ENCODE assay signal across 1 cellular context in genomic region chr1:65476327-65476726, GRCh38.
A peak's percentile ranks its signal among the peaks of the same experiment; 100 is the strongest.
TF ChIP-seq lines count a peak whose summit lies in the region.

No MANE protein-coding gene starts in this region.

TF ChIP-seq in HepG2, 621 proteins besides CTCF, POLR2A, EP300 and RAD21 (continued from another document and continues in another):
- no peak for TF ChIP-seq ZBTB33 (CRISPR knock-in tag; IDR thresholded peaks at IDR 0.05)
- no peak for TF ChIP-seq SP2 (CRISPR knock-in tag; IDR thresholded peaks at IDR 0.05)
- no peak for TF ChIP-seq DBP (CRISPR knock-in tag; IDR thresholded peaks at IDR 0.05; ENCODE audit: not compliant biosample characterization)
- no peak for TF ChIP-seq GFI1 (CRISPR knock-in tag; IDR thresholded peaks at IDR 0.05; ENCODE audit: borderline replicate concordance)
- TF ChIP-seq CEBPG (CRISPR knock-in tag; IDR thresholded peaks at IDR 0.05): no peak
- no peak for TF ChIP-seq NFKBIZ (CRISPR knock-in tag; IDR thresholded peaks at IDR 0.05)
- no peak for TF ChIP-seq PBX2 (CRISPR knock-in tag; IDR thresholded peaks at IDR 0.05)
- TF ChIP-seq ZSCAN9 (CRISPR knock-in tag; IDR thresholded peaks at IDR 0.05; ENCODE audit: borderline replicate concordance): no peak
- no peak for TF ChIP-seq SRSF4 (IDR thresholded peaks at IDR 0.05; ENCODE audit: low read depth, low read length, poor library complexity, severe bottlenecking)
- TF ChIP-seq SRSF1 (optimal IDR thresholded peaks at IDR 0.05; ENCODE audit: low read depth, low read length): no peak
- no peak for TF ChIP-seq ZNF350 (CRISPR knock-in tag; IDR thresholded peaks at IDR 0.05; ENCODE audit: borderline replicate concordance, low read depth)
- no peak for TF ChIP-seq GLI4 (CRISPR knock-in tag; IDR thresholded peaks at IDR 0.05; ENCODE audit: borderline replicate concordance)
- no peak for TF ChIP-seq ETS1 (CRISPR knock-in tag; IDR thresholded peaks at IDR 0.05)
- TF ChIP-seq ZNF549 (CRISPR knock-in tag; IDR thresholded peaks at IDR 0.05): no peak
- no peak for TF ChIP-seq PTBP1 (IDR thresholded peaks at IDR 0.05; ENCODE audit: low read depth, low read length, poor library complexity, severe bottlenecking)
- TF ChIP-seq ZNF891 (CRISPR knock-in tag; IDR thresholded peaks at IDR 0.05): no peak
- TF ChIP-seq RBM39 (IDR thresholded peaks at IDR 0.05; ENCODE audit: low read depth, low read length, poor library complexity, severe bottlenecking): no peak
- peak; percentile 82 for TF ChIP-seq ISL2 (CRISPR knock-in tag; IDR thresholded peaks at IDR 0.05)
- TF ChIP-seq ZNF33B (CRISPR knock-in tag; IDR thresholded peaks at IDR 0.05): no peak
- TF ChIP-seq THYN1 (CRISPR knock-in tag; IDR thresholded peaks at IDR 0.05; ENCODE audit: borderline replicate concordance, low read depth): no peak
- no peak for TF ChIP-seq NONO (IDR thresholded peaks at IDR 0.05)
- TF ChIP-seq NONO (CRISPR knock-in tag; conservative IDR thresholded peaks at IDR 0.05): no peak
- no peak for TF ChIP-seq ZNF570 (CRISPR knock-in tag; IDR thresholded peaks at IDR 0.05; ENCODE audit: borderline replicate concordance)
- TF ChIP-seq ZNF7 (CRISPR knock-in tag; IDR thresholded peaks at IDR 0.05): no peak
- no peak for TF ChIP-seq MZF1 (CRISPR knock-in tag; IDR thresholded peaks at IDR 0.05; ENCODE audit: borderline replicate concordance)
- TF ChIP-seq IKZF5 (CRISPR knock-in tag; IDR thresholded peaks at IDR 0.05): no peak
- no peak for TF ChIP-seq ZNF567 (CRISPR knock-in tag; IDR thresholded peaks at IDR 0.05; ENCODE audit: borderline replicate concordance)
- no peak for TF ChIP-seq SNAPC2 (CRISPR knock-in tag; IDR thresholded peaks at IDR 0.05)
- TF ChIP-seq ZNF512B (CRISPR knock-in tag; IDR thresholded peaks at IDR 0.05; ENCODE audit: borderline replicate concordance): no peak
- TF ChIP-seq ZNF335 (CRISPR knock-in tag; IDR thresholded peaks at IDR 0.05): no peak
- no peak for TF ChIP-seq NFE2 (CRISPR knock-in tag; IDR thresholded peaks at IDR 0.05)
- TF ChIP-seq ZNF615 (CRISPR knock-in tag; IDR thresholded peaks at IDR 0.05; ENCODE audit: borderline replicate concordance): no peak
- TF ChIP-seq ZNF407 (CRISPR knock-in tag; IDR thresholded peaks at IDR 0.05; ENCODE audit: not compliant biosample characterization): no peak
- TF ChIP-seq PITX1 (CRISPR knock-in tag; IDR thresholded peaks at IDR 0.05): peak; percentile 94
- no peak for TF ChIP-seq ZNF782 (CRISPR knock-in tag; IDR thresholded peaks at IDR 0.05; ENCODE audit: borderline replicate concordance)
- TF ChIP-seq ZNF547 (CRISPR knock-in tag; IDR thresholded peaks at IDR 0.05): no peak
- no peak for TF ChIP-seq KLF6 (CRISPR knock-in tag; IDR thresholded peaks at IDR 0.05)
- no peak for TF ChIP-seq CHD4 (IDR thresholded peaks at IDR 0.05; ENCODE audit: borderline replicate concordance, low read length)
- no peak for TF ChIP-seq REL (CRISPR knock-in tag; conservative IDR thresholded peaks at IDR 0.05)
- TF ChIP-seq ZNF83 (CRISPR knock-in tag; IDR thresholded peaks at IDR 0.05; ENCODE audit: borderline replicate concordance): no peak
- TF ChIP-seq ZUFSP (CRISPR knock-in tag; IDR thresholded peaks at IDR 0.05; ENCODE audit: borderline replicate concordance): no peak
- no peak for TF ChIP-seq ZNF747 (CRISPR knock-in tag; IDR thresholded peaks at IDR 0.05; ENCODE audit: borderline replicate concordance)
- no peak for TF ChIP-seq XBP1 (CRISPR knock-in tag; IDR thresholded peaks at IDR 0.05)
- TF ChIP-seq ZNF124 (CRISPR knock-in tag; IDR thresholded peaks at IDR 0.05): no peak
- TF ChIP-seq TFDP2 (CRISPR knock-in tag; IDR thresholded peaks at IDR 0.05): no peak
- TF ChIP-seq ISX (CRISPR knock-in tag; conservative IDR thresholded peaks at IDR 0.05): no peak
